Comparison of ENCODE assay signal across 11 cellular contexts in genomic region chr16:15493416-15494181, GRCh38. TPM values are rescaled to one million over a fixed set of nuclear protein-coding genes. Genes with fewer than 3 reads are reported as not detected.
A peak's percentile ranks its signal among the peaks of the same experiment; 100 is the strongest.
DNase-seq lines count a peak whose midpoint lies in the region; ATAC-seq and TF ChIP-seq lines count a peak whose summit lies in the region.
"Had no signal": no experiment of that assay in that cellular context is flagged by ENCODE, and none has a peak within 500 bp of the region (broad histone marks: within the 10 kb centered on the region; RNA-seq: fewer than 3 reads in every experiment).

No MANE protein-coding gene starts in this region.

- CTCF ChIA-PET in IMR-90 (lab: Yijun Ruan, JAX): no interaction called here

- TF ChIP-seq CTCF in IMR-90 (conservative IDR thresholded peaks at IDR 0.05; ENCODE audit: low read depth, low read length): no peak

- H3K9me3 ChIP-seq in IMR-90 (ENCODE audit: control insufficient read depth, insufficient read depth, low read length): peaks cover 2% of the 10 kb centered on the region; the same call in 1 of the 2 replicates
- H3K9me3 ChIP-seq: Caco-2 had no signal

- no peak overlapping the region for H2AK9ac ChIP-seq in IMR-90 (replicated peaks; ENCODE audit: low read depth, low read length, poor library complexity)

- H3K27me3 ChIP-seq in IMR-90 (ENCODE audit: control insufficient read depth, insufficient read depth, low read length): no peaks in the 10 kb centered on the region

- TF ChIP-seq POLR2A in IMR-90 (IDR thresholded peaks at IDR 0.05; ENCODE audit: low read depth, low read length): no peak

- POLR2A ChIA-PET in IMR-90 (lab: Charles Lee; ENCODE audit: unreplicated experiment): no interaction called here

- dilution Hi-C loops in IMR-90 (cut with HindIII; ENCODE audit: low sequenced_read_pairs, unreplicated experiment): no loop called here

- H3K9me1 ChIP-seq in IMR-90 (ENCODE audit: insufficient read depth, low read length): peaks cover 27% of the 10 kb centered on the region

- 0 out of 2 replicates have a peak overlapping the region, but pooled peaks have one; percentile 8 for H2BK20ac ChIP-seq in IMR-90 (ENCODE audit: low read depth, low read length)

- no peak overlapping the region for H3K56ac ChIP-seq in IMR-90 (ENCODE audit: extremely low read depth, insufficient read depth, low read length)

- peaks cover 16% of the 10 kb centered on the region for H3K4me1 ChIP-seq in IMR-90 (ENCODE audit: control insufficient read depth, insufficient read depth, low read length)
- H3K4me1 ChIP-seq: Caco-2 had no signal

- peak overlapping the region in 1 of 2 experiments; percentile 4; a peak in 1 of 4 replicates for H4K8ac ChIP-seq in IMR-90 (ENCODE audit: low read depth in 2 of 2, low read length in 2 of 2)

- H3K23ac ChIP-seq in IMR-90 (ENCODE audit: low read depth, low read length): 0 out of 2 replicates have a peak overlapping the region, but pooled peaks have one; percentile 46

- peak overlapping the region; percentile 46; the same call in 1 of the 2 replicates for H3K4ac ChIP-seq in IMR-90 (ENCODE audit: low read depth, low read length)

- peak overlapping the region; percentile 4; the same call in 1 of the 2 replicates for H2BK120ac ChIP-seq in IMR-90 (ENCODE audit: low read depth, low read length)

- H2BK15ac ChIP-seq in IMR-90 (ENCODE audit: low read depth, low read length): 0 out of 3 replicates have a peak overlapping the region, but pooled peaks have one; percentile 36

- H3K14ac ChIP-seq in IMR-90 (replicated peaks; ENCODE audit: low read depth, low read length): no peak overlapping the region

- no peak overlapping the region for H3K18ac ChIP-seq in IMR-90 (ENCODE audit: low read depth, low read length)

- intact Hi-C loops in IMR-90 (cut with micrococcal nuclease): no loop called here

- ATAC-seq in IMR-90 (ENCODE audit: low read depth): no peak
- ATAC-seq in HG02588 (IDR thresholded peaks at IDR 0.05; ENCODE audit: unreplicated experiment): no peak

- no peak overlapping the region for H3K4me2 ChIP-seq in IMR-90 (ENCODE audit: low read depth, low read length)

- TF ChIP-seq RAD21 in IMR-90 (IDR thresholded peaks at IDR 0.05; ENCODE audit: low read length): no peak

- no peak overlapping the region for H3K4me3 ChIP-seq in IMR-90 (ENCODE audit: insufficient read depth, low read depth, low read length)

- H4K5ac ChIP-seq in IMR-90 (ENCODE audit: low read depth, low read length): no peak overlapping the region

- BruUV-seq in IMR-90 (replicated peaks; lab: Mats Ljungman, UMichigan): no TSS peak

- DNase-seq in AG08395 (ENCODE audit: low spot score): peak; percentile 68
- DNase-seq in IMR-90: peak; percentile 52
- peak; percentile 63 for DNase-seq in amniotic epithelial cell (ENCODE audit: low read depth)
- DNase-seq in left kidney (ENCODE audit: low read depth, low spot score): peak; percentile 35
- no peak for DNase-seq in central memory CD4-positive, alpha-beta T cell
- no peak for DNase-seq in stimulated activated CD4-positive, alpha-beta T cell treated with anti-CD3 and anti-CD28 coated beads, Interleukin-2, amount 100 ng/mL, for 24 hours
- no peak for DNase-seq in NCI-H1930 (lab: John Stamatoyannopoulos, UW)
- DNase-seq: activated T-cell treated with anti-CD3 and anti-CD28 coated beads for 4 hours, Caco-2, SIG-M5 had no signal

- no peak overlapping the region for H2AFZ ChIP-seq in IMR-90 (replicated peaks; ENCODE audit: low read length, poor library complexity)

- in situ Hi-C loops in IMR-90 (cut with MboI; ENCODE audit: low sequenced_read_pairs): no loop called here

- H3K9ac ChIP-seq in IMR-90 (ENCODE audit: low read depth, low read length): no peak overlapping the region

- no peak overlapping the region for H3K27ac ChIP-seq in IMR-90 (ENCODE audit: insufficient read depth, low read length)

- peak overlapping the region; percentile 32 for H2AK5ac ChIP-seq in IMR-90 (ENCODE audit: low read depth, low read length)

- WGBS in IMR-90 (ENCODE audit: extremely low coverage in 2 of 2, insufficient read length in 1 of 2), 2 experiments: 51% methylated on average over 3 of the region's 10 CpGs; no CpG with 5 or more reads in 1 of the 2 experiments

- H3K36me3 ChIP-seq in IMR-90 (ENCODE audit: control insufficient read depth, insufficient read depth, low read length): no peaks in the 10 kb centered on the region

- H4K91ac ChIP-seq in IMR-90 (ENCODE audit: insufficient read depth, low read depth, low read length): peak overlapping the region; percentile 48; the same call in 1 of the 2 replicates

- no peaks in the 10 kb centered on the region; the same call in 1 of the 2 replicates for H4K20me1 ChIP-seq in IMR-90 (ENCODE audit: insufficient read depth, low read length)

- H2BK5ac ChIP-seq in IMR-90 (ENCODE audit: low read depth, low read length, poor library complexity, severe bottlenecking): no peak overlapping the region

- H3K79me1 ChIP-seq in IMR-90 (ENCODE audit: low read depth in 1 of 2, low read length in 2 of 2): peaks cover 37 to 65% of the 10 kb centered on the region in 2 experiments

TF ChIP-seq in IMR-90, 13 proteins besides CTCF, POLR2A, EP300 and RAD21:
- TF ChIP-seq ELK1 (IDR thresholded peaks at IDR 0.05; ENCODE audit: borderline replicate concordance, low read depth, low read length) (no peak), RCOR1 (IDR thresholded peaks at IDR 0.05; ENCODE audit: insufficient replicate concordance, low read length) (no peak), SMC3 (IDR thresholded peaks at IDR 0.05; ENCODE audit: low read depth, low read length) (no peak), CHD1 (IDR thresholded peaks at IDR 0.05; ENCODE audit: low read depth, low read length) (no peak)

RNA-seq across cellular contexts. Expression of gene BMERB1, which starts 59.2 kb away (rescaled TPM):
- 22.5 and 22.6 TPM in 2 replicates for total RNA-seq in IMR-90 (2012; rRNA removed)
- polyA plus RNA-seq in IMR-90 (2012; rRNA removed): 31.2 and 32.9 TPM in 2 replicates
- 21.4 and 35.3 TPM in 2 replicates for polyA plus RNA-seq in IMR-90 (2012; cell fraction: cytosol; rRNA removed)
- polyA plus RNA-seq in IMR-90 (2012; cell fraction: nucleus; rRNA removed; ENCODE audit: low replicate concordance): 27.4 and 30.5 TPM in 2 replicates
- total RNA-seq: Caco-2 had no signal

Comparison
In these comparisons a context has a peak if more than half of its experiments do, and no peak if none do; other contexts are left out.
1. DNase-seq: peak in AG08395 (single experiment), IMR-90 (single experiment), amniotic epithelial cell (single experiment) and left kidney (single experiment); none in central memory CD4-positive, alpha-beta T cell (single experiment), stimulated activated CD4-positive, alpha-beta T cell treated with anti-CD3 and anti-CD28 coated beads, Interleukin-2, amount 100 ng/mL, for 24 hours (0 of 2) and NCI-H1930 (0 of 2).